Comparison of ENCODE assay signal across 7 cellular contexts in genomic region chr16:74550226-74550625, GRCh38. TPM values are rescaled to one million over a fixed set of nuclear protein-coding genes. Genes with fewer than 3 reads are reported as not detected.
DNase-seq lines count a peak whose midpoint lies in the region; ATAC-seq and TF ChIP-seq lines count a peak whose summit lies in the region.
"Not testable (repeated sequence)": the region's sequence is repeated elsewhere in the genome, so short reads cannot be mapped to it uniquely, and the experiment has no call there.

No MANE protein-coding gene starts in this region.

- H3K9me3 ChIP-seq in CD4-positive, alpha-beta T cell (ENCODE audit: control insufficient read depth, low read length); psoas muscle: not testable (repeated sequence)

- H3K27ac ChIP-seq in CD4-positive, alpha-beta T cell (ENCODE audit: low read depth, low read length), result not testable (repeated sequence)
- peak overlapping the region; percentile 71 for H3K27ac ChIP-seq in psoas muscle

- H3K4me1 ChIP-seq in psoas muscle, result peaks cover 13% of the 10 kb centered on the region

- POLR2A ChIA-PET in CD4-positive, alpha-beta T cell (lab: Charles Lee), result not testable (repeated sequence)

- 34 to 50% (median 41%) methylated on average over 5 of the region's 5 CpGs for WGBS in psoas muscle, 3 donors

- peaks cover 29% of the 10 kb centered on the region for H3K4me1 Mint-ChIP-seq in CD4-positive, alpha-beta T cell (ENCODE audit: low read depth)
- H3K4me1 Mint-ChIP-seq in brain, result not testable (repeated sequence)
- H3K4me1 Mint-ChIP-seq in chondrocyte (ENCODE audit: low read depth), result peaks cover 25% of the 10 kb centered on the region

- H3K4me3 ChIP-seq in psoas muscle, result not testable (repeated sequence)

- in situ Hi-C loops in G401 (cut with HindIII; ENCODE audit: low sequenced_read_pairs), result not testable (repeated sequence)

- not testable (repeated sequence) for ATAC-seq in CD4-positive, alpha-beta T cell (ENCODE audit: poor library complexity)
- ATAC-seq in Right ventricle myocardium inferior (peak; percentile 48), psoas muscle (peak; percentile 67 to 85 (median 80))

- H3K36me3 Mint-ChIP-seq in CD4-positive, alpha-beta T cell (ENCODE audit: low read depth), result peaks cover 13% of the 10 kb centered on the region
- not testable (repeated sequence) for H3K36me3 Mint-ChIP-seq in brain; chondrocyte (ENCODE audit: low read depth)

- H3K27me3 Mint-ChIP-seq in CD4-positive, alpha-beta T cell; brain; chondrocyte (ENCODE audit: low read depth): not testable (repeated sequence)

- not testable (repeated sequence) for H3K4me3 Mint-ChIP-seq in CD4-positive, alpha-beta T cell; chondrocyte (ENCODE audit: unreplicated experiment)
- peak overlapping the region in 2 of 5 experiments; percentile 48 to 68 for H3K4me3 Mint-ChIP-seq in brain

- H3K9me3 Mint-ChIP-seq in CD4-positive, alpha-beta T cell; brain; chondrocyte (ENCODE audit: low read depth): not testable (repeated sequence)

- CTCF ChIA-PET in CD4-positive, alpha-beta T cell (lab: Charles Lee), result not testable (repeated sequence)

- H3K36me3 ChIP-seq in psoas muscle (ENCODE audit: insufficient read depth in 1 of 2, low read depth in 1 of 2), result not testable (repeated sequence)

- H3K27ac Mint-ChIP-seq in CD4-positive, alpha-beta T cell, result peak overlapping the region; percentile 29
- H3K27ac Mint-ChIP-seq in brain, result peak overlapping the region in 4 of 5 experiments; percentile 64 to 85 (median 76)
- peak overlapping the region; percentile 63 for H3K27ac Mint-ChIP-seq in chondrocyte (ENCODE audit: unreplicated experiment)

- DNase-seq in CD4-positive, alpha-beta T cell; chondrocyte (ENCODE audit: low spot score); Right ventricle myocardium inferior (ENCODE audit: missing footprints); psoas muscle: not testable (repeated sequence)
- DNase-seq in G401 (ENCODE audit: low spot score) (peak; percentile 87), NCI-H446 treated with DMSO at 0.1 percent for 48 hours (lab: John Stamatoyannopoulos, UW) (peak; percentile 40)

- H3K27me3 ChIP-seq in CD4-positive, alpha-beta T cell (ENCODE audit: control insufficient read depth, insufficient read depth, low read length); psoas muscle (ENCODE audit: insufficient read depth in 3 of 3, low read length in 2 of 3): not testable (repeated sequence)

- intact Hi-C loops in CD4-positive, alpha-beta T cell (cut with DNase I, micrococcal nuclease); Right ventricle myocardium inferior (cut with DNase I); psoas muscle (cut with DNase I): not testable (repeated sequence)

- not testable (repeated sequence) for TF ChIP-seq CTCF in CD4-positive, alpha-beta T cell (IDR thresholded peaks at IDR 0.05); brain (conservative IDR thresholded peaks at IDR 0.05); chondrocyte (IDR thresholded peaks at IDR 0.05); psoas muscle (IDR thresholded peaks at IDR 0.05)

RNA-seq across cellular contexts. Expression of gene GLG1, which starts 56.7 kb away (rescaled TPM):
- 100 to 1,000 TPM; 110 to 114 TPM for total RNA-seq in CD4-positive, alpha-beta T cell
- 47.3 and 78.4 TPM in 2 replicates for total RNA-seq in G401 (2014; rRNA removed; shearing (Covaris generic))
- polyA plus RNA-seq in brain (ENCODE audit: insufficient read depth, low read depth, low replicate concordance), result 88.0 TPM
- total RNA-seq in chondrocyte, result 241 to 277 TPM (median 276 TPM) in 3 replicates
- 69.3 TPM for total RNA-seq in Right ventricle myocardium inferior
- total RNA-seq in psoas muscle, result 100 to 1,000 TPM in 1 of 4 donors, 10 to 100 TPM in 3; 60.1 to 107 (median 76.5) TPM
- polyA plus RNA-seq in psoas muscle, result 10 to 100 TPM; 19.7 to 57.6 (median 24.6) TPM
